ENCODE assay signal across 24 cellular contexts in the genomic region with DNA sequence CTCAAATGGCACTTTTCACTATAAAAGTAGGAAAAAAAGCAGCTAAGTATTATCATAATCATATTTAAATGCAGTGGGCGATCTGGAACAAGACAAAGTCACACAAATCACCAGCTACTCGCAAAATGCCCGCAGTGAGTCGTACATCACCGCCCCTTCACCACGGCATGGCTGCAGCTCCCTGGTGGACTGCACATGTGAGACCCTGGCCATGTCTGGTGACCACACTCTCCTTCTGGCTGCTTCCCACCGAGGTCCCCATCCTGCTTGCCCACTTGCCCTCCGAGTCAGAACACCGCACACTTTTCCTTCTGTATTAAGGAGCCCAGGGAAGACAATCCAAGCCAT. TPM values are rescaled to one million over a fixed set of nuclear protein-coding genes. Genes with fewer than 3 reads are reported as not detected.
"Had no signal": no experiment of that assay in that cellular context is flagged by ENCODE, and none has a peak within 500 bp of the region (broad histone marks: within the 10 kb centered on the region; RNA-seq: fewer than 3 reads in every experiment).

No MANE protein-coding gene starts in this region.

- H3K4me3 Mint-ChIP-seq: IgD-negative memory B cell had no signal

- H3K4me2 ChIP-seq: KMS-11 had no signal

- H3K4me1 ChIP-seq: SJSA1 had no signal

- H3K27ac Mint-ChIP-seq: IgD-negative memory B cell had no signal

- H3K9me3 ChIP-seq: SJSA1 had no signal

- DNase-seq: Kasumi-1, MM.1S, NCI-H1092 treated with DMSO at 0.1 percent for 48 hours, NCI-H1436, NCI-H187, NCI-H2029, NCI-H2081 treated with DMSO at 0.1 percent for 48 hours, NCI-H2171, NCI-H226, NCI-H446, NCI-H510A, NCI-H524 treated with DMSO at 0.1 percent for 48 hours, NCI-H69, NCI-H774, Right ventricle myocardium superior, RPMI8226, SIG-M5, SW 1271 had no signal

- H3K27ac ChIP-seq: HL-60, KMS-11, SJSA1, SK-N-MC had no signal

- ATAC-seq: K562 had no signal

- H3K4me3 ChIP-seq: K562, SJSA1, SK-N-MC had no signal

- H3K36me3 ChIP-seq: SJSA1 had no signal

RNA-seq across cellular contexts. Expression of a gene that starts 59.3 kb away (rescaled TPM):
- total RNA-seq: K562, SJSA1 had no signal
